Comparison of ENCODE assay signal across 8 cellular contexts in the genomic region with DNA sequence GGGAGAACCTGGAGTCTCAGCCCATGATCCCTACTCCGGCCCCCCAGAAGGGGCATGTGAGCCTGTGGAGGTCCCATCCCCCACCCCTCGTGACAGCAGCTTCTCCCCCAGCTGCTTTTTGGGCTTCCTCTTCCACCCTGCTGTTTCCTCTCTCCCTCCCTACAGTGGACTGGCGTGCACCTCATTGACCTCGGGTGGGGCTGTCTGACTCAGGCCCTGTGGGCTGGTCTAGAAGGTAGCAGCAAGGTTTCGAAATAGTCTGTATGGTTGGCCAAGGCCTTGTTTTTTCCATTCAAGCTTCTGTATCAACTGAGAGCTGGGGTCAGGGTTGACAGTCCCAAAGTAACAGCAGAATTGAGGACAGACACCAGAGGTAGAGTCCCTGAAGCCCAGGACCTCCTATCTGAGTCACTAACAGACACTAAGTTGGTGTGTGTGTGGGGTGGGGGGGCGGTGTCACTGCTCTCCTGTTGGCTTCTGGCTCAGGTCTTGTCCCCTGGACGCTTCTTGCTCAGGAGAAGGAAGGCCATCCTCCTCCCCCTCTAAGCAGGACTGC. TPM values are rescaled to one million over a fixed set of nuclear protein-coding genes. Genes with fewer than 3 reads are reported as not detected.
DNase-seq lines count a peak whose midpoint lies in the region; ATAC-seq, FAIRE-seq and TF ChIP-seq lines count a peak whose summit lies in the region.

No MANE protein-coding gene starts in this region.

- TF ChIP-seq CTCF in BJ (IDR thresholded peaks at IDR 0.05; ENCODE audit: insufficient read depth, low read depth, low read length) (no peak), foreskin fibroblast (IDR thresholded peaks at IDR 0.05; ENCODE audit: low read depth, low read length) (no peak)

- no peak overlapping the region for H3K4me3 ChIP-seq in BJ (ENCODE audit: low read depth, low read length)
- no peak overlapping the region for H3K4me3 ChIP-seq in foreskin fibroblast (ENCODE audit: low read depth in 1 of 2, low read length in 2 of 2)

- peak; percentile 62 for ATAC-seq in HG03139 (IDR thresholded peaks at IDR 0.05; ENCODE audit: unreplicated experiment)
- peak; percentile 61 for ATAC-seq in T-helper 17 cell

- H3K9me3 ChIP-seq in T-helper 17 cell (ENCODE audit: control insufficient read depth, low read length, poor library complexity, severe bottlenecking) = no peaks in the 10 kb centered on the region

- CTCF ChIA-PET in BJ (lab: Yijun Ruan, JAX) = interaction anchor here (1.3 to 1.9 kb wide), 4 partner anchors 8 to 71 kb away, joined by 3 to 5 read pairs (median 4); no protein-coding TSS in a partner anchor

- peak overlapping the region; percentile 59 for H3K4me3 Mint-ChIP-seq in T-helper 17 cell

- H3K36me3 Mint-ChIP-seq in T-helper 17 cell (ENCODE audit: low read depth) = peaks cover 2% of the 10 kb centered on the region

- no peaks in the 10 kb centered on the region for H3K27me3 ChIP-seq in BJ (ENCODE audit: control insufficient read depth, insufficient read depth, low read length)

- peaks cover 11% of the 10 kb centered on the region for H3K4me1 Mint-ChIP-seq in T-helper 17 cell

- FAIRE-seq in GM19239 (lab: Jason Lieb, UNC) = peak; percentile 98

- no peak overlapping the region for H3K27ac Mint-ChIP-seq in T-helper 17 cell

- H3K27me3 Mint-ChIP-seq in T-helper 17 cell = peaks cover 60% of the 10 kb centered on the region

- peak; percentile 22 for DNase-seq in BJ (ENCODE audit: low read depth)
- no peak for DNase-seq in GM19239 (ENCODE audit: insufficient read length, low spot score)
- DNase-seq in T-helper 17 cell = no peak
- DNase-seq in foreskin fibroblast = peak; percentile 89 to 93
- peak; percentile 42 for DNase-seq in putamen (ENCODE audit: low spot score)
- no peak for DNase-seq in G401 (ENCODE audit: low spot score)
- DNase-seq in activated CD4-positive, CD25-positive, alpha-beta regulatory T cell (lab: John Stamatoyannopoulos, UW) = no peak

- no peaks in the 10 kb centered on the region for H3K36me3 ChIP-seq in BJ (ENCODE audit: control insufficient read depth, insufficient read depth, low read length)

- POLR2A ChIA-PET in BJ (lab: Charles Lee) = no interaction called here

- in situ Hi-C loops in G401 (cut with HindIII; ENCODE audit: low sequenced_read_pairs) = no loop called here

RNA-seq across cellular contexts. Expression of gene SLC37A2, which starts 7.7 kb away (rescaled TPM):
- polyA plus RNA-seq in BJ (2011; rRNA removed) = 0.63 and 0.75 TPM in 2 replicates
- polyA minus RNA-seq in BJ (2011; rRNA and poly(A)+ RNA removed) = 0.62 and 0.67 TPM in 2 replicates
- total RNA-seq in T-helper 17 cell = under 1 TPM; 0.52 to 0.90 TPM
- total RNA-seq in G401 (2014; rRNA removed; shearing (Covaris generic)) = not detected in 2 replicates

RNA-seq across cellular contexts. Expression of gene TMEM218, which starts 40.6 kb away (rescaled TPM):
- 15.1 and 20.6 TPM in 2 replicates for polyA plus RNA-seq in BJ (2011; rRNA removed)
- polyA minus RNA-seq in BJ (2011; rRNA and poly(A)+ RNA removed) = 5.6 and 6.1 TPM in 2 replicates
- total RNA-seq in T-helper 17 cell = 1 to 10 TPM; 7.0 to 9.9 TPM
- 62.0 and 65.8 TPM in 2 replicates for total RNA-seq in G401 (2014; rRNA removed; shearing (Covaris generic))

Comparison
In these comparisons a context has a peak if more than half of its experiments do, and no peak if none do; other contexts are left out.
1. DNase-seq: peak in BJ (single experiment), foreskin fibroblast (2 of 2) and putamen (single experiment); none in GM19239 (single experiment), T-helper 17 cell (0 of 3), G401 (single experiment) and activated CD4-positive, CD25-positive, alpha-beta regulatory T cell (0 of 4).